In genomic region chr16:85243312-85243711, GRCh38 we compare ENCODE assay signal across 26 cellular contexts.
"Had no signal": no experiment of that assay in that cellular context is flagged by ENCODE, and none has a peak within 500 bp of the region (broad histone marks: within the 10 kb centered on the region; RNA-seq: fewer than 3 reads in every experiment).

No MANE protein-coding gene starts in this region.

- H3K9me3 Mint-ChIP-seq: immature natural killer cell; mesothelial cell of epicardium; naive thymus-derived CD4-positive, alpha-beta T cell; nephron; neural progenitor cell; stimulated activated effector memory CD8-positive, alpha-beta T cell treated with anti-CD3 and anti-CD28 coated beads, Interleukin-12 subunit alpha, Interleukin-12 subunit beta, amount 100 ng/mL, for 72 hours; type B pancreatic cell had no signal

- H3K9ac ChIP-seq: neural progenitor cell had no signal

- H3K36me3 Mint-ChIP-seq: immature natural killer cell; naive thymus-derived CD4-positive, alpha-beta T cell; neural progenitor cell; stimulated activated effector memory CD8-positive, alpha-beta T cell treated with anti-CD3 and anti-CD28 coated beads, Interleukin-12 subunit alpha, Interleukin-12 subunit beta, amount 100 ng/mL, for 72 hours; type B pancreatic cell had no signal

- H3K27ac Mint-ChIP-seq: immature natural killer cell; mesothelial cell of epicardium; neural progenitor cell; stimulated activated effector memory CD8-positive, alpha-beta T cell treated with anti-CD3 and anti-CD28 coated beads, Interleukin-12 subunit alpha, Interleukin-12 subunit beta, amount 100 ng/mL, for 72 hours; type B pancreatic cell had no signal

- ATAC-seq: left ventricle myocardium superior; lower lobe of right lung; naive thymus-derived CD4-positive, alpha-beta T cell; sciatic nerve; stimulated activated effector memory CD8-positive, alpha-beta T cell treated with anti-CD3 and anti-CD28 coated beads, Interleukin-12 subunit alpha, Interleukin-12 subunit beta, amount 100 ng/mL, for 72 hours had no signal

- DNase-seq: dorsolateral prefrontal cortex; effector CD4-positive, alpha-beta T cell; erythroblast; esophagus squamous epithelium; foreskin melanocyte; hypothalamus; immature natural killer cell; islet precursor cell; kidney glomerular epithelial cell; left ventricle myocardium superior; lower lobe of right lung; naive thymus-derived CD4-positive, alpha-beta T cell; nucleus accumbens; stimulated activated CD4-positive, alpha-beta T cell treated with anti-CD3 and anti-CD28 coated beads, Interleukin-2, amount 100 ng/mL, for 24 hours; stimulated activated CD4-positive, alpha-beta T cell treated with anti-CD3 and anti-CD28 coated beads, Interleukin-4, amount 100 ng/mL, for 24 hours; stimulated activated naive CD4-positive, alpha-beta T cell treated with Interleukin-2 at 50 U/mL for 16 hours; stomach; thyroid gland had no signal

- H3K27me3 ChIP-seq: neural progenitor cell, right atrium auricular region, stomach, thyroid gland had no signal

- H3K4me2 ChIP-seq: neural progenitor cell had no signal

- H3K27ac ChIP-seq: dorsolateral prefrontal cortex, esophagus squamous epithelium, lower lobe of right lung, neural progenitor cell, prostate gland, right atrium auricular region, stomach, thyroid gland had no signal

- H3K4me3 ChIP-seq: dorsolateral prefrontal cortex, esophagus squamous epithelium, lower lobe of right lung, neural progenitor cell, prostate gland, right atrium auricular region, stomach, thyroid gland had no signal

- H3K4me3 Mint-ChIP-seq: immature natural killer cell; mesothelial cell of epicardium; naive thymus-derived CD4-positive, alpha-beta T cell; nephron; neural progenitor cell; stimulated activated effector memory CD8-positive, alpha-beta T cell treated with anti-CD3 and anti-CD28 coated beads, Interleukin-12 subunit alpha, Interleukin-12 subunit beta, amount 100 ng/mL, for 72 hours; type B pancreatic cell had no signal

- H3K36me3 ChIP-seq: esophagus squamous epithelium, lower lobe of right lung, neural progenitor cell, prostate gland, right atrium auricular region, stomach, thyroid gland had no signal

- H3K4me1 ChIP-seq: lower lobe of right lung, prostate gland had no signal

- H3K9me3 ChIP-seq: esophagus squamous epithelium, lower lobe of right lung, prostate gland, right atrium auricular region, stomach, thyroid gland had no signal
